ENCODE assay signal across 8 cellular contexts in the genomic region with DNA sequence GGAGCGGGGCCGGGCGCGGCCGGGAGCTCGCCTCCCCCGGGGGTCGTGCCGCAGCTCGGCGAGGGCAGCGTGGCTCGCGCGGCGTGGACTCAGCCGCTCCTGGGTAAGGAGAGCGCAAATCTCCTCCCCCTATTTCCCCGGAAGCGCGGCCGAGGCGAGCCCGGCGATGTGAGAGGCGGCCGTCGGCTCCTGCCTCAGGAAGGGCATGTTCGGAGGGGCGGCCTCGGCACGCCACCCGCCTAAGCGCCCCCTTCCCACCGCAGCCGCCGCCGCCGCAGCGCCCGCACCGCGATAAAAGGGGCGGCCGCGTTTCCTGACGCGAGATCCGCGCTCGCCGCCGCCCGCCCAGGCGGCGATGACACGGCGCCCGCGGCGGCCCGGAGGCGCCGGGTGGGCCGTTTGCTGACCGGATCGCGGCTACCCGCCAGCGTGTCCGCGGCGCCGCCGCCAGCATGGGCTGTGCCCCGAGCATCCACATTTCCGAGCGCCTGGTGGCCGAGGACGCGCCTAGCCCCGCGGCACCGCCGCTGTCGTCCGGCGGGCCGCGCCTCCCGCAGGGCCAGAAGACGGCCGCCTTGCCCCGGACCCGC. TPM values are rescaled to one million over a fixed set of nuclear protein-coding genes. Genes with fewer than 3 reads are reported as not detected.
DNase-seq lines count a peak whose midpoint lies in the region; ATAC-seq and TF ChIP-seq lines count a peak whose summit lies in the region.

A gene with protein sequence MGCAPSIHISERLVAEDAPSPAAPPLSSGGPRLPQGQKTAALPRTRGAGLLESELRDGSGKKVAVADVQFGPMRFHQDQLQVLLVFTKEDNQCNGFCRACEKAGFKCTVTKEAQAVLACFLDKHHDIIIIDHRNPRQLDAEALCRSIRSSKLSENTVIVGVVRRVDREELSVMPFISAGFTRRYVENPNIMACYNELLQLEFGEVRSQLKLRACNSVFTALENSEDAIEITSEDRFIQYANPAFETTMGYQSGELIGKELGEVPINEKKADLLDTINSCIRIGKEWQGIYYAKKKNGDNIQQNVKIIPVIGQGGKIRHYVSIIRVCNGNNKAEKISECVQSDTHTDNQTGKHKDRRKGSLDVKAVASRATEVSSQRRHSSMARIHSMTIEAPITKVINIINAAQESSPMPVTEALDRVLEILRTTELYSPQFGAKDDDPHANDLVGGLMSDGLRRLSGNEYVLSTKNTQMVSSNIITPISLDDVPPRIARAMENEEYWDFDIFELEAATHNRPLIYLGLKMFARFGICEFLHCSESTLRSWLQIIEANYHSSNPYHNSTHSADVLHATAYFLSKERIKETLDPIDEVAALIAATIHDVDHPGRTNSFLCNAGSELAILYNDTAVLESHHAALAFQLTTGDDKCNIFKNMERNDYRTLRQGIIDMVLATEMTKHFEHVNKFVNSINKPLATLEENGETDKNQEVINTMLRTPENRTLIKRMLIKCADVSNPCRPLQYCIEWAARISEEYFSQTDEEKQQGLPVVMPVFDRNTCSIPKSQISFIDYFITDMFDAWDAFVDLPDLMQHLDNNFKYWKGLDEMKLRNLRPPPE (plus strand): TSS at position 146 of the 590 bp plus-strand sequence. CDS start 307 bp downstream, at position 453.

- in situ Hi-C loops in Panc1 (cut with HindIII; ENCODE audit: low pct_unique_long_range_greater_than_20kb, low sequenced_read_pairs), result no loop called here

- DNase-seq in AG04450 (ENCODE audit: low read depth, low spot score) (no peak), Panc1 (ENCODE audit: low read depth, low spot score) (no peak), hepatic stellate cell (ENCODE audit: low spot score) (peak; percentile 60), sigmoid colon (peak; percentile 76), DMS153 (lab: John Stamatoyannopoulos, UW) (no peak)

- TF ChIP-seq EP300 in sigmoid colon (IDR thresholded peaks at IDR 0.05), result no peak

- TF ChIP-seq POLR2A in sigmoid colon (IDR thresholded peaks at IDR 0.05), result no peak

- H3K4me3 ChIP-seq in AG04450 (ENCODE audit: low read depth, low read length) (peak within 1 kb of the TSS; percentile 90), Panc1 (ENCODE audit: low read depth in 2 of 2, low read length in 2 of 2) (peak within 1 kb of the TSS; percentile 77 to 78), sigmoid colon (peak within 1 kb of the TSS; percentile 74 to 92 (median 83))

- H3K27ac ChIP-seq in AG04450 (ENCODE audit: low read depth, low read length) (peak within 1 kb of the TSS; percentile 96), Panc1 (ENCODE audit: low read length) (peak within 1 kb of the TSS; percentile 84), angular gyrus (ENCODE audit: low read depth, low read length) (peak within 1 kb of the TSS; percentile 85), sigmoid colon (peak within 1 kb of the TSS; percentile 85 to 98 (median 94))

- H3K36me3 ChIP-seq in Panc1 (ENCODE audit: control insufficient read depth, insufficient read depth, low read length), result no peaks in the 10 kb centered on the region; the same call in 1 of the 2 replicates
- no peaks in the 10 kb centered on the region for H3K36me3 ChIP-seq in sigmoid colon

- intact Hi-C loops in Panc1 (cut with micrococcal nuclease; ENCODE audit: unreplicated experiment) (no loop called here), sigmoid colon (cut with DNase I) (loop anchor here (2.0 kb wide), 1 partner anchor 29 kb away; no protein-coding TSS in a partner anchor)

- 0% methylated on average over 95 of the region's 95 CpGs for WGBS in sigmoid colon, 2 donors

- BruUV-seq in Panc1 (replicated peaks; lab: Mats Ljungman, UMichigan), result no TSS peak

- ATAC-seq in GM18517 (IDR thresholded peaks at IDR 0.05; ENCODE audit: unreplicated experiment) (peak; percentile 21), HG02943 (IDR thresholded peaks at IDR 0.05; ENCODE audit: low read depth, unreplicated experiment) (peak; percentile 16), Panc1 (peak; percentile 42)

- peaks cover 30% of the 10 kb centered on the region for H3K4me1 ChIP-seq in Panc1 (ENCODE audit: control insufficient read depth, insufficient read depth, low read length)
- H3K4me1 ChIP-seq in sigmoid colon, result peaks cover 8 to 53% (median 32%) of the 10 kb centered on the region in 4 donors

- TF ChIP-seq CTCF in AG04450 (IDR thresholded peaks at IDR 0.05; ENCODE audit: low read depth, low read length), result no peak
- TF ChIP-seq CTCF in Panc1 (IDR thresholded peaks at IDR 0.05), result no peak
- TF ChIP-seq CTCF in sigmoid colon (IDR thresholded peaks at IDR 0.05), result no peak

- H3K27me3 ChIP-seq in AG04450 (ENCODE audit: control insufficient read depth, insufficient read depth, low read length) (no peaks in the 10 kb centered on the region), Panc1 (ENCODE audit: control insufficient read depth, insufficient read depth, low read length) (no peaks in the 10 kb centered on the region), sigmoid colon (no peaks in the 10 kb centered on the region)

- POLR2A ChIA-PET in AG04450 (lab: Yijun Ruan, JAX), result interaction anchor here (1.2 kb wide), 1 partner anchor 34 kb away, joined by 4 read pairs; no protein-coding TSS in a partner anchor
- POLR2A ChIA-PET in Panc1 (lab: Charles Lee), result interaction anchor here (0.6 kb wide), 1 partner anchor 48 kb away, joined by 3 read pairs; no protein-coding TSS in a partner anchor

- CTCF ChIA-PET in AG04450 (lab: Charles Lee) (interaction anchor here (0.6 to 1.5 kb wide), 2 partner anchors 62 to 163 kb away, joined by 3 to 6 read pairs; no protein-coding TSS in a partner anchor), Panc1 (lab: Charles Lee) (no interaction called here)

- no peaks in the 10 kb centered on the region; the same call in 1 of the 2 replicates for H3K9me3 ChIP-seq in AG04450 (ENCODE audit: control insufficient read depth, insufficient read depth, low read length)
- no peaks in the 10 kb centered on the region for H3K9me3 ChIP-seq in Panc1 (ENCODE audit: control insufficient read depth, insufficient read depth, low read depth, low read length)
- no peaks in the 10 kb centered on the region for H3K9me3 ChIP-seq in sigmoid colon

RNA-seq across cellular contexts. Expression of the gene that starts here (rescaled TPM):
- polyA plus RNA-seq in AG04450 (2011; rRNA removed), result 35.8 and 48.4 TPM in 2 replicates
- 32.8 and 46.0 TPM in 2 replicates for polyA minus RNA-seq in AG04450 (2011; rRNA and poly(A)+ RNA removed)
- total RNA-seq in Panc1 (2021; ENCODE audit: unreplicated experiment), result 40.0 TPM
- 21.0 TPM for polyA plus RNA-seq in Panc1 (2012; ENCODE audit: insufficient read length)
- total RNA-seq in sigmoid colon, result 10 to 100 TPM; 27.8 to 43.2 (median 36.3) TPM
- polyA plus RNA-seq in sigmoid colon, result 10 to 100 TPM; 39.0 to 45.5 (median 39.8) TPM

Comparison
In these comparisons a context has a peak if more than half of its experiments do, and no peak if none do; other contexts are left out.
1. DNase-seq: peak in hepatic stellate cell (single experiment) and sigmoid colon (single experiment); none in AG04450 (single experiment), Panc1 (single experiment) and DMS153 (single experiment).
2. Peak in every context shown above with its lines, with median percentiles within 50 percentile points of each other: H3K27ac ChIP-seq, H3K4me3 ChIP-seq and ATAC-seq.